Comparison of ENCODE assay signal across 8 cellular contexts in the genomic region with DNA sequence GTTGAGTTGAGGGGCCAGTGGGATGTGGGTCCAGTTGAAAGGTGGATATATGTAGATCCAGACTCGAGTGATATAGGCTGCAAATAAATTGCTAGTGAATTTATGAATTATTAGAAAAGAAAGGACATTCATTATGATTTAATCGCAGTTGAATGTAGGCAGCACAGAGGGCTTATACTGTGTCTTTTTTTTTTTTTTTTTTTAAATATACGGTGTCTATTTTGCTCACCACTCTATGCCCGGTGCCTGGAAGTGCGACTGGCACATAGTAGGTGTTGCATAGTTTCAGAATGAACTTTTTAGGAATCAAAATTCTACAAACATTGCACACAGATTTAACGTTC. TPM values are rescaled to one million over a fixed set of nuclear protein-coding genes. Genes with fewer than 3 reads are reported as not detected.
DNase-seq lines count a peak whose midpoint lies in the region; ATAC-seq and TF ChIP-seq lines count a peak whose summit lies in the region.

No MANE protein-coding gene starts in this region.

- peak; percentile 7 for ATAC-seq in Right ventricle myocardium inferior

- H3K4me3 ChIP-seq in hepatocyte (peak overlapping the region; percentile 53), subcutaneous abdominal adipose tissue (ENCODE audit: low read depth in 1 of 5, low read length in 5 of 5) (peak overlapping the region; percentile 74 to 100 (median 96))

- no peaks in the 10 kb centered on the region for H4K20me1 ChIP-seq in hepatocyte (ENCODE audit: insufficient read depth, poor library complexity, severe bottlenecking)

- H3K4me1 ChIP-seq in hepatocyte (ENCODE audit: insufficient read depth) (peaks cover 7% of the 10 kb centered on the region), subcutaneous abdominal adipose tissue (ENCODE audit: control insufficient read depth in 5 of 5, insufficient read depth in 5 of 5, low read length in 5 of 5) (peaks cover 0 to 12% (median 6%) of the 10 kb centered on the region in 5 donors)

- no peaks in the 10 kb centered on the region for H3K27me3 ChIP-seq in hepatocyte
- H3K27me3 ChIP-seq in subcutaneous abdominal adipose tissue (ENCODE audit: control insufficient read depth in 5 of 5, insufficient read depth in 4 of 5, low read length in 5 of 5): no peaks in the 10 kb centered on the region

- peak overlapping the region; percentile 72 for H3K4me2 ChIP-seq in hepatocyte

- TF ChIP-seq CTCF in hepatocyte (IDR thresholded peaks at IDR 0.05; ENCODE audit: poor library complexity): no peak

- peak overlapping the region; percentile 81 for H2AFZ ChIP-seq in hepatocyte

- H3K4me1 Mint-ChIP-seq in activated CD4-positive, alpha-beta memory T cell treated with anti-CD3 and anti-CD28 coated beads for 36 hours (ENCODE audit: low read depth): peaks cover 7% of the 10 kb centered on the region

- no peaks in the 10 kb centered on the region for H3K27me3 Mint-ChIP-seq in activated CD4-positive, alpha-beta memory T cell treated with anti-CD3 and anti-CD28 coated beads for 36 hours

- CTCF ChIA-PET in activated CD4-positive, alpha-beta memory T cell treated with anti-CD3 and anti-CD28 coated beads for 36 hours (lab: Charles Lee): interaction anchor here (0.6 to 1.5 kb wide), 8 partner anchors 10 to 653 kb away, joined by 3 to 6 read pairs (median 4); no protein-coding TSS in a partner anchor

- H3K9me2 ChIP-seq in hepatocyte (replicated peaks; ENCODE audit: insufficient read depth): no peaks in the 10 kb centered on the region

- no peak for DNase-seq in Right ventricle myocardium inferior (ENCODE audit: missing footprints)
- no peak for DNase-seq in cardiac septum (ENCODE audit: low spot score)
- no peak for DNase-seq in activated CD4-positive, alpha-beta memory T cell treated with anti-CD3 and anti-CD28 coated beads for 36 hours
- DNase-seq in hepatocyte (ENCODE audit: low spot score): no peak
- DNase-seq in NOMO-1 treated with dmso at 0.1 percent for 144 hours (lab: John Stamatoyannopoulos, UW; ENCODE audit: unreplicated experiment): no peak
- no peak for DNase-seq in NCI-H146 treated with DMSO at 0.1 percent for 48 hours (lab: John Stamatoyannopoulos, UW; ENCODE audit: unreplicated experiment)
- DNase-seq in DMS 273 treated with DMSO at 0.1 percent for 48 hours (lab: John Stamatoyannopoulos, UW): no peak

- no peaks in the 10 kb centered on the region for H3K9me3 ChIP-seq in hepatocyte (ENCODE audit: low read depth)
- H3K9me3 ChIP-seq in subcutaneous abdominal adipose tissue (ENCODE audit: control insufficient read depth in 5 of 5, low read length in 5 of 5): no peaks in the 10 kb centered on the region

- intact Hi-C loops in Right ventricle myocardium inferior (cut with DNase I) (loop anchor here (5.0 to 10.0 kb wide), 3 partner anchors 69 to 1016 kb away; partner anchors contain the start of genes AMN1, BICD1 and DNM1L), cardiac septum (cut with DNase I) (loop anchor here (2.0 to 10.0 kb wide), 4 partner anchors 69 to 1016 kb away; partner anchors contain the start of genes AMN1, DNM1L and RESF1)
- intact Hi-C loops in activated CD4-positive, alpha-beta memory T cell treated with anti-CD3 and anti-CD28 coated beads for 36 hours (cut with micrococcal nuclease): loop anchor here (1.0 to 2.0 kb wide), 12 partner anchors 24 to 1097 kb away; partner anchors contain the start of genes AMN1, BICD1, DNM1L and RESF1

- H3K9ac ChIP-seq in subcutaneous abdominal adipose tissue (ENCODE audit: low read length in 5 of 5): peak overlapping the region in 4 of 5 donors; percentile 76 to 98 (median 92)

- no peaks in the 10 kb centered on the region for H3K36me3 ChIP-seq in hepatocyte (replicated peaks; ENCODE audit: insufficient read depth, low read depth)
- peaks cover 3 to 13% (median 9%) of the 10 kb centered on the region in 5 donors for H3K36me3 ChIP-seq in subcutaneous abdominal adipose tissue (ENCODE audit: control insufficient read depth in 5 of 5, insufficient read depth in 5 of 5, low read length in 5 of 5)

- no peaks in the 10 kb centered on the region for H3K79me2 ChIP-seq in hepatocyte

- no peaks in the 10 kb centered on the region for H3K9me3 Mint-ChIP-seq in activated CD4-positive, alpha-beta memory T cell treated with anti-CD3 and anti-CD28 coated beads for 36 hours

- H3K27ac ChIP-seq in hepatocyte (peak overlapping the region; percentile 89), subcutaneous abdominal adipose tissue (ENCODE audit: low read depth, low read length) (peak overlapping the region; percentile 96)

- H3K27ac Mint-ChIP-seq in activated CD4-positive, alpha-beta memory T cell treated with anti-CD3 and anti-CD28 coated beads for 36 hours: peak overlapping the region; percentile 95

- H3K36me3 Mint-ChIP-seq in activated CD4-positive, alpha-beta memory T cell treated with anti-CD3 and anti-CD28 coated beads for 36 hours: no peaks in the 10 kb centered on the region

- WGBS in hepatocyte (ENCODE audit: low lambda C conversion rate, missing lambda C conversion rate): 10% methylated on average over 6 of the region's 6 CpGs

- POLR2A ChIA-PET in activated CD4-positive, alpha-beta memory T cell treated with anti-CD3 and anti-CD28 coated beads for 36 hours (lab: Charles Lee): interaction anchor here (0.8 to 2.0 kb wide), 6 partner anchors 11 to 449 kb away, joined by 3 to 6 read pairs (median 4); partner anchors contain the start of genes AMN1, BICD1 and RESF1

- peak overlapping the region; percentile 96 for H3K4me3 Mint-ChIP-seq in activated CD4-positive, alpha-beta memory T cell treated with anti-CD3 and anti-CD28 coated beads for 36 hours

RNA-seq across cellular contexts. Expression of gene ETFBKMT, which starts 0.8 kb away (rescaled TPM):
- total RNA-seq in Right ventricle myocardium inferior (6.4 TPM), cardiac septum (5.7 TPM), hepatocyte (4.9 and 5.4 TPM in 2 replicates)
- 1 to 10 TPM; 1.1 to 1.3 TPM for total RNA-seq in activated CD4-positive, alpha-beta memory T cell treated with anti-CD3 and anti-CD28 coated beads for 36 hours
- polyA plus RNA-seq in hepatocyte: 2.0 and 4.7 TPM in 2 replicates
